Comparison of ENCODE assay signal across 18 cellular contexts in genomic region chr19:2077398-2077797, GRCh38. TPM values are rescaled to one million over a fixed set of nuclear protein-coding genes. Genes with fewer than 3 reads are reported as not detected.
DNase-seq lines count a peak whose midpoint lies in the region; ATAC-seq, FAIRE-seq and TF ChIP-seq lines count a peak whose summit lies in the region.
"Had no signal": no experiment of that assay in that cellular context is flagged by ENCODE, and none has a peak within 500 bp of the region (broad histone marks: within the 10 kb centered on the region; RNA-seq: fewer than 3 reads in every experiment).

No MANE protein-coding gene starts in this region.

- intact Hi-C loops in CD4-positive, alpha-beta T cell (cut with DNase I, micrococcal nuclease), result no loop called here
- intact Hi-C loops in GM12878 (cut with micrococcal nuclease; ENCODE audit: unreplicated experiment), result no loop called here

- H3K79me2 ChIP-seq in GM12878 (ENCODE audit: control insufficient read depth, insufficient read depth, low read length), result peaks cover 84% of the 10 kb centered on the region

- H3K4me2 ChIP-seq in BLaER1 (peak overlapping the region; percentile 85), GM12878 (ENCODE audit: control insufficient read depth, insufficient read depth) (peak overlapping the region; percentile 55; the same call in 1 of the 2 replicates)

- no peak for TF ChIP-seq RAD21 in GM12878 (IDR thresholded peaks at IDR 0.05; ENCODE audit: insufficient read depth, low read depth, low read length)

- peaks cover 95% of the 10 kb centered on the region for H3K4me1 ChIP-seq in BLaER1
- peaks cover 39% of the 10 kb centered on the region for H3K4me1 ChIP-seq in GM12878 (ENCODE audit: control insufficient read depth, insufficient read depth, low read length)

- H3K9ac ChIP-seq in BLaER1 (no peak overlapping the region), GM12878 (ENCODE audit: control insufficient read depth, insufficient read depth, low read length) (no peak overlapping the region)

- H3K36me3 ChIP-seq in BLaER1, result peaks cover 61% of the 10 kb centered on the region
- peaks cover 55 to 59% of the 10 kb centered on the region in 2 experiments for H3K36me3 ChIP-seq in GM12878 (ENCODE audit: control insufficient read depth in 2 of 2, insufficient read depth in 2 of 2, low read length in 1 of 2)

- H3K9me3 Mint-ChIP-seq in CD4-positive, alpha-beta T cell, result no peaks in the 10 kb centered on the region
- no peaks in the 10 kb centered on the region for H3K9me3 Mint-ChIP-seq in naive thymus-derived CD8-positive, alpha-beta T cell
- H3K9me3 Mint-ChIP-seq: H9 had no signal

- no peak overlapping the region for H2AFZ ChIP-seq in GM12878 (ENCODE audit: control insufficient read depth, low read depth, low read length)

- no peak for TF ChIP-seq EP300 in GM12878 (IDR thresholded peaks at IDR 0.05; ENCODE audit: borderline replicate concordance in 1 of 2, control insufficient read depth in 1 of 2, low read depth in 2 of 2, low read length in 2 of 2)

- H3K4me3 ChIP-seq in BLaER1 (no peak overlapping the region), GM12878 (peak overlapping the region; percentile 39; the same call in 1 of the 2 replicates)

- no peak for DNase-seq in CD4-positive, alpha-beta T cell
- no peak for DNase-seq in GM12878 (ENCODE audit: low read depth, low spot score)
- DNase-seq in naive thymus-derived CD8-positive, alpha-beta T cell, result no peak
- DNase-seq in NCI-H226, result no peak
- no peak for DNase-seq in NCI-H446 treated with DMSO at 0.1 percent for 48 hours (lab: John Stamatoyannopoulos, UW)
- DNase-seq: ACHN; DMS 273 treated with DMSO at 0.1 percent for 48 hours; H9; MV-4-11; NCI-H1417; NCI-H187 treated with DMSO at 0.1 percent for 48 hours; NCI-H446; NK-92 treated with Interleukin-12 subunit alpha and Interleukin-12 subunit beta, amount 100 ng/mL, for 24 hours; OCI-M1; RPMI8226; SW 1271 had no signal

- H3K9me3 ChIP-seq in BLaER1 (no peaks in the 10 kb centered on the region), GM12878 (replicated peaks; ENCODE audit: control insufficient read depth, insufficient read depth, low read length) (no peaks in the 10 kb centered on the region; the same call in 2 of the 3 replicates)
- H3K9me3 ChIP-seq in CD4-positive, alpha-beta T cell (ENCODE audit: control insufficient read depth, low read length), result no peaks in the 10 kb centered on the region

- no peak for ATAC-seq in CD4-positive, alpha-beta T cell (ENCODE audit: poor library complexity)
- no peak for ATAC-seq in GM12878
- no peak for ATAC-seq in naive thymus-derived CD8-positive, alpha-beta T cell
- ATAC-seq in GM21723 (IDR thresholded peaks at IDR 0.05; ENCODE audit: unreplicated experiment), result no peak

- CTCF ChIA-PET in CD4-positive, alpha-beta T cell (lab: Charles Lee), result no interaction called here
- CTCF ChIA-PET in GM12878 (lab: Yijun Ruan, JAX), result no interaction called here

- TF ChIP-seq POLR2A in GM12878 (IDR thresholded peaks at IDR 0.05; ENCODE audit: low read depth, low read length), result no peak

- H3K27me3 ChIP-seq in BLaER1 (no peaks in the 10 kb centered on the region), GM12878 (replicated peaks in 1 of 2; ENCODE audit: control insufficient read depth in 2 of 2, insufficient read depth in 2 of 2, low read length in 1 of 2) (no peaks in the 10 kb centered on the region)
- no peaks in the 10 kb centered on the region for H3K27me3 ChIP-seq in CD4-positive, alpha-beta T cell (ENCODE audit: control insufficient read depth, insufficient read depth, low read length)

- peak overlapping the region; percentile 97 for H3K27ac Mint-ChIP-seq in CD4-positive, alpha-beta T cell
- H3K27ac Mint-ChIP-seq in naive thymus-derived CD8-positive, alpha-beta T cell, result peak overlapping the region in 6 of 10 donors; percentile 47 to 99 (median 62)
- H3K27ac Mint-ChIP-seq: H9 had no signal

- TF ChIP-seq CTCF in CD4-positive, alpha-beta T cell (IDR thresholded peaks at IDR 0.05), result no peak
- no peak for TF ChIP-seq CTCF in GM12878 (IDR thresholded peaks at IDR 0.05 in 2 of 3, conservative IDR thresholded peaks at IDR 0.05 in 1 of 3; ENCODE audit: control insufficient read depth in 2 of 3, extremely low read depth in 1 of 3, insufficient read depth in 1 of 3, low read depth in 3 of 3, low read length in 3 of 3)

- peaks cover 84% of the 10 kb centered on the region for H3K36me3 Mint-ChIP-seq in CD4-positive, alpha-beta T cell (ENCODE audit: low read depth)
- peaks cover 0 to 89% (median 9%) of the 10 kb centered on the region in 3 donors for H3K36me3 Mint-ChIP-seq in naive thymus-derived CD8-positive, alpha-beta T cell

- in situ Hi-C loops in GM12878 (cut with MboI), result no loop called here

- RAD21 ChIA-PET in GM12878 (lab: Charles Lee; ENCODE audit: unreplicated experiment), result no interaction called here

- FAIRE-seq in GM12878 (lab: Jason Lieb, UNC), result no peak

- SMC1A ChIA-PET in GM12878 (lab: Charles Lee; ENCODE audit: uncharacterized antibody, unreplicated experiment), result no interaction called here

- H4K20me1 ChIP-seq in BLaER1 (peaks cover 73% of the 10 kb centered on the region), GM12878 (ENCODE audit: control insufficient read depth, insufficient read depth) (peaks cover 41% of the 10 kb centered on the region)

- no peak overlapping the region for H3K4me3 Mint-ChIP-seq in CD4-positive, alpha-beta T cell
- no peak overlapping the region for H3K4me3 Mint-ChIP-seq in naive thymus-derived CD8-positive, alpha-beta T cell
- H3K4me3 Mint-ChIP-seq: H9 had no signal

- peaks cover 42% of the 10 kb centered on the region for H3K4me1 Mint-ChIP-seq in CD4-positive, alpha-beta T cell (ENCODE audit: low read depth)
- H3K4me1 Mint-ChIP-seq in naive thymus-derived CD8-positive, alpha-beta T cell, result peaks cover 15 to 62% (median 51%) of the 10 kb centered on the region in 4 donors
- H3K4me1 Mint-ChIP-seq: H9 had no signal

- peak overlapping the region; percentile 69 for H3K27ac ChIP-seq in BLaER1
- peak overlapping the region; percentile 10 for H3K27ac ChIP-seq in CD4-positive, alpha-beta T cell (ENCODE audit: low read depth, low read length)
- H3K27ac ChIP-seq in GM12878 (ENCODE audit: control insufficient read depth, insufficient read depth), result no peak overlapping the region

- H3K27me3 Mint-ChIP-seq in CD4-positive, alpha-beta T cell, result no peaks in the 10 kb centered on the region
- no peaks in the 10 kb centered on the region for H3K27me3 Mint-ChIP-seq in naive thymus-derived CD8-positive, alpha-beta T cell

- BruUV-seq in GM12878 (replicated peaks; lab: Mats Ljungman, UMichigan), result no TSS peak

- POLR2A ChIA-PET in CD4-positive, alpha-beta T cell (lab: Charles Lee), result interaction anchor here (0.9 kb wide), 1 partner anchor 12 kb away, joined by 3 read pairs; no protein-coding TSS in a partner anchor
- POLR2A ChIA-PET in GM12878 (lab: Charles Lee), result interaction anchor here (0.6 kb wide), 1 partner anchor 52 kb away, joined by 4 read pairs; no protein-coding TSS in a partner anchor
- POLR2A ChIA-PET in naive thymus-derived CD8-positive, alpha-beta T cell (lab: Charles Lee), result interaction anchor here (0.8 to 3.0 kb wide), 4 partner anchors 12 to 183 kb away, joined by 3 to 15 read pairs (median 4); no protein-coding TSS in a partner anchor

- WGBS in GM12878 (ENCODE audit: insufficient coverage, insufficient replicate concordance, low lambda C conversion rate, missing lambda C conversion rate), result 87% methylated on average over 7 of the region's 7 CpGs

RNA-seq across cellular contexts. Expression of gene MOB3A, which starts 18.7 kb away (rescaled TPM):
- total RNA-seq in CD4-positive, alpha-beta T cell, result 10 to 100 TPM; 96.4 to 97.3 TPM
- total RNA-seq in GM12878 (2013; cell fraction: nucleolus; rRNA removed), result 153 and 159 TPM in 2 replicates
- total RNA-seq in GM12878 (2014; rRNA removed) (56.6 and 69.6 TPM in 2 replicates), GM12878 (2014; rRNA removed; fragmentation: Illumina TruSeq; extraction: Trizol) (32.7 and 40.5 TPM in 2 replicates), GM12878 (2021) (176 and 181 TPM in 2 replicates)
- 73.8 TPM for polyA plus RNA-seq in GM12878 (2011; ENCODE audit: low read depth)
- polyA plus RNA-seq in GM12878 (2011; rRNA removed) (71.7 and 229 TPM in 2 replicates), GM12878 (2014; fragmentation: Illumina TruSeq; extraction: Trizol) (54.2 and 82.9 TPM in 2 replicates), GM12878 (2014; fragmentation: Nextera tagmentation; extraction: Ambion mirVana) (10 to 100 TPM in 1 of 2 experiments, 1 to 10 TPM in 1; 7.5 to 10.9 TPM), GM12878 (2014; rRNA removed) (123 and 147 TPM in 2 replicates), GM12878 (2016; fragmentation: Nextera tagmentation; extraction: Ambion mirVana) (10 to 100 TPM; 79.3 to 79.5 TPM)
- polyA plus RNA-seq in GM12878 (2011; cell fraction: cytosol; rRNA removed), result 315 and 350 TPM in 2 replicates
- 137 and 163 TPM in 2 replicates for polyA plus RNA-seq in GM12878 (2011; cell fraction: nucleus; rRNA removed)
- polyA plus RNA-seq in GM12878 (2012), result 168 TPM in 2 replicates
- 236 and 392 TPM in 2 replicates for polyA minus RNA-seq in GM12878 (2011; rRNA and poly(A)+ RNA removed)
- polyA minus RNA-seq in GM12878 (2011; cell fraction: cytosol; rRNA and poly(A)+ RNA removed), result 239 TPM in 2 replicates
- 54.2 and 86.9 TPM in 2 replicates for polyA minus RNA-seq in GM12878 (2011; cell fraction: nucleus; rRNA and poly(A)+ RNA removed)
- 100 to 1,000 TPM in 1 of 2 experiments, 10 to 100 TPM in 1; 94.0 to 101 TPM for total RNA-seq in naive thymus-derived CD8-positive, alpha-beta T cell
- 10 to 100 TPM; 40.5 to 90.4 (median 53.1) TPM for polyA plus RNA-seq in naive thymus-derived CD8-positive, alpha-beta T cell

RNA-seq across cellular contexts. Expression of gene IZUMO4, which starts 19.3 kb away (rescaled TPM):
- 10 to 100 TPM; 17.4 to 17.9 TPM for total RNA-seq in CD4-positive, alpha-beta T cell
- total RNA-seq in GM12878 (2013; cell fraction: nucleolus; rRNA removed), result 35.1 and 37.8 TPM in 2 replicates
- total RNA-seq in GM12878 (2014; rRNA removed) (20.7 and 22.3 TPM in 2 replicates), GM12878 (2014; rRNA removed; fragmentation: Illumina TruSeq; extraction: Trizol) (7.2 and 7.6 TPM in 2 replicates), GM12878 (2021) (12.0 and 14.6 TPM in 2 replicates)
- polyA plus RNA-seq in GM12878 (2011; ENCODE audit: low read depth), result 16.5 TPM
- polyA plus RNA-seq in GM12878 (2011; rRNA removed) (14.2 and 22.9 TPM in 2 replicates), GM12878 (2014; fragmentation: Illumina TruSeq; extraction: Trizol) (3.8 and 7.3 TPM in 2 replicates), GM12878 (2014; fragmentation: Nextera tagmentation; extraction: Ambion mirVana) (1 to 10 TPM in 1 of 2 experiments, under 1 TPM in 1; 0.53 to 1.9 TPM), GM12878 (2014; rRNA removed) (27.1 and 30.3 TPM in 2 replicates), GM12878 (2016; fragmentation: Nextera tagmentation; extraction: Ambion mirVana) (1 to 10 TPM; 5.5 to 6.9 TPM)
- polyA plus RNA-seq in GM12878 (2011; cell fraction: cytosol; rRNA removed), result 23.3 and 39.9 TPM in 2 replicates
- 285 and 407 TPM in 2 replicates for polyA plus RNA-seq in GM12878 (2011; cell fraction: nucleus; rRNA removed)
- polyA plus RNA-seq in GM12878 (2012), result 52.8 and 57.2 TPM in 2 replicates
- polyA minus RNA-seq in GM12878 (2011; rRNA and poly(A)+ RNA removed), result 7.2 and 11.1 TPM in 2 replicates
- polyA minus RNA-seq in GM12878 (2011; cell fraction: cytosol; rRNA and poly(A)+ RNA removed), result 4.0 and 5.9 TPM in 2 replicates
- 23.2 and 25.0 TPM in 2 replicates for polyA minus RNA-seq in GM12878 (2011; cell fraction: nucleus; rRNA and poly(A)+ RNA removed)
- total RNA-seq in naive thymus-derived CD8-positive, alpha-beta T cell, result 10 to 100 TPM; 16.6 to 18.7 TPM
- 1 to 10 TPM in 1 of 3 donors, under 1 TPM in 2; 0.26 to 1.4 (median 0.85) TPM for polyA plus RNA-seq in naive thymus-derived CD8-positive, alpha-beta T cell

RNA-seq across cellular contexts. Expression of gene MKNK2, which starts 26.4 kb away (rescaled TPM):
- 100 to 1,000 TPM; 325 to 347 TPM for total RNA-seq in CD4-positive, alpha-beta T cell
- total RNA-seq in GM12878 (2013; cell fraction: nucleolus; rRNA removed), result 200 and 243 TPM in 2 replicates
- total RNA-seq in GM12878 (2014; rRNA removed) (159 and 168 TPM in 2 replicates), GM12878 (2014; rRNA removed; fragmentation: Illumina TruSeq; extraction: Trizol) (70.3 and 77.9 TPM in 2 replicates), GM12878 (2021) (365 and 378 TPM in 2 replicates)
- polyA plus RNA-seq in GM12878 (2011; ENCODE audit: low read depth), result 99.4 TPM
- polyA plus RNA-seq in GM12878 (2011; rRNA removed) (113 and 223 TPM in 2 replicates), GM12878 (2014; fragmentation: Illumina TruSeq; extraction: Trizol) (29.6 and 61.9 TPM in 2 replicates), GM12878 (2014; fragmentation: Nextera tagmentation; extraction: Ambion mirVana) (10 to 100 TPM in 1 of 2 experiments, 1 to 10 TPM in 1; 9.6 to 17.6 TPM), GM12878 (2014; rRNA removed) (195 and 218 TPM in 2 replicates), GM12878 (2016; fragmentation: Nextera tagmentation; extraction: Ambion mirVana) (10 to 100 TPM; 38.3 to 53.3 TPM)
- 264 and 354 TPM in 2 replicates for polyA plus RNA-seq in GM12878 (2011; cell fraction: cytosol; rRNA removed)
- 566 and 615 TPM in 2 replicates for polyA plus RNA-seq in GM12878 (2011; cell fraction: nucleus; rRNA removed)
- 257 and 345 TPM in 2 replicates for polyA plus RNA-seq in GM12878 (2012)
- polyA minus RNA-seq in GM12878 (2011; rRNA and poly(A)+ RNA removed), result 188 and 408 TPM in 2 replicates
- polyA minus RNA-seq in GM12878 (2011; cell fraction: cytosol; rRNA and poly(A)+ RNA removed), result 223 and 291 TPM in 2 replicates
- polyA minus RNA-seq in GM12878 (2011; cell fraction: nucleus; rRNA and poly(A)+ RNA removed), result 114 and 130 TPM in 2 replicates
- 100 to 1,000 TPM; 171 to 176 TPM for total RNA-seq in naive thymus-derived CD8-positive, alpha-beta T cell
- 10 to 100 TPM; 26.1 to 47.1 (median 30.2) TPM for polyA plus RNA-seq in naive thymus-derived CD8-positive, alpha-beta T cell
